19 cellular contexts compared by ENCODE assay signal in the genomic region with DNA sequence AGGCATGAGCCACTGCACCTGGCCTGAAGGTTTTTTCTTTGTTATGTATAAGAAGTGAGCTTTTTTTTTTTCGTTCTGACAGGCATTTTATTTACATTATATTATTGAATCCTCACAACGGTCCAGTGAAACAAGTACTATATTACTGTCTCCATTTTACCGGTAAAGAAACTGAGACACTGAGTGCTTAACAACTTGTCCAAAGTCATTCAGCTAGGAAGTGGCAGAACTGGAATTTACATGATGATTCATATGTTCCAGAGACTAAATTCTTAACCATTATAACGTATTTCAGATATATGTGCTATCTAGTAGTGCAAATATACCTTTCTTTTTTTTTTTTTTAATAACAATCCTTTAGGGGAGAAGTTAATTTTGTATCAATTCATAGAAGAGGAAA. TPM values are rescaled to one million over a fixed set of nuclear protein-coding genes. Genes with fewer than 3 reads are reported as not detected.
DNase-seq lines count a peak whose midpoint lies in the region; TF ChIP-seq lines count a peak whose summit lies in the region.
"Had no signal": no experiment of that assay in that cellular context is flagged by ENCODE, and none has a peak within 500 bp of the region (broad histone marks: within the 10 kb centered on the region; RNA-seq: fewer than 3 reads in every experiment).

No MANE protein-coding gene starts in this region.

- H2AFZ ChIP-seq in mammary epithelial cell (ENCODE audit: low read depth, low read length), result no peak overlapping the region
- no peak overlapping the region for H2AFZ ChIP-seq in H9 (ENCODE audit: low read length)
- H2AFZ ChIP-seq: GM23338 had no signal

- BruUV-seq in mammary epithelial cell (replicated peaks; lab: Mats Ljungman, UMichigan) (no TSS peak), MCF 10A (replicated peaks; lab: Mats Ljungman, UMichigan) (no TSS peak)

- H3K9ac ChIP-seq in mammary epithelial cell (ENCODE audit: insufficient read depth, low read length), result no peak overlapping the region
- H3K9ac ChIP-seq in H9 (ENCODE audit: extremely low read depth, insufficient read length, low read length), result no peak overlapping the region

- H3K4me3 Mint-ChIP-seq in MCF 10A (ENCODE audit: unreplicated experiment) (no peak overlapping the region), H9 (no peak overlapping the region)
- H3K4me3 Mint-ChIP-seq: CD14-positive monocyte; CD8-positive, alpha-beta T cell; GM23338; IgD-negative memory B cell had no signal

- no peak overlapping the region for H3K4ac ChIP-seq in H9 (ENCODE audit: low read depth, low read length)

- H2BK20ac ChIP-seq in H9 (ENCODE audit: low read depth, low read length, poor library complexity, severe bottlenecking), result no peak overlapping the region

- no peak overlapping the region for H2BK5ac ChIP-seq in H9 (ENCODE audit: insufficient read length, low read length)

- H3K14ac ChIP-seq in H9 (ENCODE audit: insufficient read depth, low read length), result no peak overlapping the region

- no peak overlapping the region for H2BK12ac ChIP-seq in H9 (ENCODE audit: insufficient read length, low read depth, low read length)

- H3K9me3 Mint-ChIP-seq in MCF 10A (ENCODE audit: unreplicated experiment) (no peaks in the 10 kb centered on the region), H9 (peaks cover 0 to 3% of the 10 kb centered on the region in 2 experiments; a peak in 2 of 5 replicates)
- H3K9me3 Mint-ChIP-seq: CD8-positive, alpha-beta T cell; GM23338 had no signal

- no peak overlapping the region for H4K5ac ChIP-seq in H9 (ENCODE audit: insufficient read length, low read depth, low read length)

- no peak overlapping the region for H3K18ac ChIP-seq in H9 (ENCODE audit: insufficient read length, low read depth, low read length)

- POLR2A ChIA-PET in MCF 10A (lab: Yijun Ruan, JAX), result interaction anchor here (0.6 kb wide), 1 partner anchor 8 kb away, joined by 3 read pairs; no protein-coding TSS in a partner anchor

- no peaks in the 10 kb centered on the region for H3K23me2 ChIP-seq in H9 (ENCODE audit: insufficient read length, low read depth, low read length, poor library complexity, severe bottlenecking)

- no peak overlapping the region for H2BK15ac ChIP-seq in H9 (ENCODE audit: low read depth, low read length)

- H3K27ac ChIP-seq in mammary epithelial cell (ENCODE audit: insufficient read depth, low read depth, low read length) (no peak overlapping the region), H9 (ENCODE audit: insufficient read length, low read depth, low read length) (no peak overlapping the region)
- H3K27ac ChIP-seq: 22Rv1 had no signal

- H4K20me1 ChIP-seq in mammary epithelial cell (ENCODE audit: insufficient read depth, low read length), result no peaks in the 10 kb centered on the region
- H4K20me1 ChIP-seq in H9 (ENCODE audit: control insufficient read depth, insufficient read depth, insufficient read length), result no peaks in the 10 kb centered on the region

- no peaks in the 10 kb centered on the region for H3K79me1 ChIP-seq in H9 (ENCODE audit: insufficient read depth, low read depth, low read length, poor library complexity, severe bottlenecking)

- in situ Hi-C loops in mammary epithelial cell (cut with MboI; ENCODE audit: low sequenced_read_pairs in 2 of 2), result no loop called here

- H3K27me3 Mint-ChIP-seq in MCF 10A (ENCODE audit: insufficient read depth, unreplicated experiment) (peaks cover 20% of the 10 kb centered on the region), H9 (ENCODE audit: low read depth) (no peaks in the 10 kb centered on the region)
- H3K27me3 Mint-ChIP-seq: IgD-negative memory B cell had no signal

- H3K4me1 Mint-ChIP-seq in MCF 10A (ENCODE audit: insufficient read depth, unreplicated experiment) (no peaks in the 10 kb centered on the region), H9 (no peaks in the 10 kb centered on the region)
- H3K4me1 Mint-ChIP-seq: CD14-positive monocyte, GM23338, IgD-negative memory B cell had no signal

- H3T11ph ChIP-seq in H9 (ENCODE audit: low read length), result no peak overlapping the region

- DNase-seq in mammary epithelial cell (peak; percentile 43), MCF 10A (ENCODE audit: unreplicated experiment) (no peak), epithelial cell of esophagus (ENCODE audit: low read depth) (peak; percentile 62), iris pigment epithelial cell (ENCODE audit: low read depth) (peak; percentile 38), HuH-7 (ENCODE audit: low spot score) (no peak), NCI-H82 (lab: John Stamatoyannopoulos, UW) (no peak), H9 (no peak)
- DNase-seq: CD8-positive, alpha-beta T cell; DMS79; H7 had no signal

- H3K79me2 ChIP-seq in mammary epithelial cell (ENCODE audit: insufficient read depth, low read length) (no peaks in the 10 kb centered on the region), H9 (ENCODE audit: insufficient read depth, low read length) (no peaks in the 10 kb centered on the region)

- H3K27me3 ChIP-seq in mammary epithelial cell (ENCODE audit: insufficient read depth, low read length), result peaks cover 3% of the 10 kb centered on the region
- no peaks in the 10 kb centered on the region for H3K27me3 ChIP-seq in H9 (ENCODE audit: insufficient read depth, low read length)

- H3K36me3 Mint-ChIP-seq in MCF 10A (ENCODE audit: insufficient read depth, unreplicated experiment) (no peaks in the 10 kb centered on the region), H9 (ENCODE audit: insufficient read depth in 1 of 3, low read depth in 3 of 3) (no peaks in the 10 kb centered on the region)
- H3K36me3 Mint-ChIP-seq: CD14-positive monocyte; CD8-positive, alpha-beta T cell; IgD-negative memory B cell had no signal

- intact Hi-C loops in mammary epithelial cell (cut with micrococcal nuclease), result no loop called here
- intact Hi-C loops in MCF 10A (cut with micrococcal nuclease), result no loop called here

- H3K27ac Mint-ChIP-seq in MCF 10A (ENCODE audit: low read depth, unreplicated experiment) (no peak overlapping the region), H9 (no peak overlapping the region)
- H3K27ac Mint-ChIP-seq: CD14-positive monocyte; CD8-positive, alpha-beta T cell; GM23338; IgD-negative memory B cell had no signal

- no peak overlapping the region for H3K4me3 ChIP-seq in mammary epithelial cell (replicated peaks in 1 of 3; ENCODE audit: insufficient read depth in 1 of 3, low read depth in 2 of 3, low read length in 3 of 3)
- no peak overlapping the region for H3K4me3 ChIP-seq in epithelial cell of esophagus (ENCODE audit: low read length)
- H3K4me3 ChIP-seq: GM12878, GM23338 had no signal

- CTCF ChIA-PET in mammary epithelial cell (lab: Charles Lee; ENCODE audit: low non-redundant PET) (no interaction called here), MCF 10A (lab: Yijun Ruan, JAX) (interaction anchor here (0.6 kb wide), 1 partner anchor 459 kb away, joined by 8 read pairs; no protein-coding TSS in a partner anchor)

- H2AK5ac ChIP-seq in H9 (ENCODE audit: insufficient read length, low read length), result no peak overlapping the region

- H3K4me2 ChIP-seq in mammary epithelial cell (ENCODE audit: insufficient read depth, low read depth, low read length) (no peak overlapping the region), H9 (ENCODE audit: insufficient read depth, insufficient read length, low read length) (no peak overlapping the region)
- H3K4me2 ChIP-seq: GM23338 had no signal

- WGBS in mammary epithelial cell (ENCODE audit: low coverage, missing lambda C conversion rate), result 59% methylated on average over 4 of the region's 4 CpGs
- no CpG with 5 or more reads among the region's 4 CpGs for WGBS in H9 (ENCODE audit: extremely low coverage, insufficient read length, low lambda C conversion rate)

- no peak overlapping the region for H3K56ac ChIP-seq in H9 (ENCODE audit: insufficient read length, low read depth, low read length)

- TF ChIP-seq CTCF in mammary epithelial cell (conservative IDR thresholded peaks at IDR 0.05 in 1 of 2, IDR thresholded peaks at IDR 0.05 in 1 of 2; ENCODE audit: extremely low read depth in 1 of 2, insufficient read depth in 1 of 2, low read depth in 1 of 2, low read length in 2 of 2), result no peak
- no peak for TF ChIP-seq CTCF in MCF 10A (IDR thresholded peaks at IDR 0.05; ENCODE audit: unreplicated experiment)
- TF ChIP-seq CTCF in epithelial cell of esophagus (IDR thresholded peaks at IDR 0.05; ENCODE audit: insufficient read depth, low read depth, low read length, missing control alignments), result no peak
- TF ChIP-seq CTCF in H9 (conservative IDR thresholded peaks at IDR 0.05), result no peak

- H3K9me3 ChIP-seq in mammary epithelial cell (replicated peaks; ENCODE audit: insufficient read depth, low read length) (no peaks in the 10 kb centered on the region), H9 (ENCODE audit: control insufficient read depth, low read depth, low read length) (no peaks in the 10 kb centered on the region)

- H4K91ac ChIP-seq in H9 (ENCODE audit: insufficient read length, low read depth, low read length), result no peak overlapping the region

- H3K36me3 ChIP-seq in mammary epithelial cell (ENCODE audit: insufficient read depth, low read length), result no peaks in the 10 kb centered on the region

- no peak overlapping the region for H3K23ac ChIP-seq in H9 (ENCODE audit: insufficient read length, low read depth, low read length)

- no peak overlapping the region for H4K8ac ChIP-seq in H9 (replicated peaks; ENCODE audit: insufficient read length, low read depth, low read length)

- dilution Hi-C loops in mammary epithelial cell (cut with HindIII; ENCODE audit: low sequenced_read_pairs), result no loop called here

- H3K4me1 ChIP-seq in mammary epithelial cell (ENCODE audit: insufficient read depth, low read length) (no peaks in the 10 kb centered on the region), H9 (ENCODE audit: insufficient read depth, low read length) (no peaks in the 10 kb centered on the region)

- H2BK120ac ChIP-seq in H9 (ENCODE audit: low read depth, low read length, poor library complexity, severe bottlenecking), result no peak overlapping the region

RNA-seq across cellular contexts. Expression of gene SLC6A14, which starts 18.4 kb away (rescaled TPM):
- under 1 TPM in 1 of 2 donors, not detected in 1; 0.83 TPM for total RNA-seq in mammary epithelial cell
- 0.08 TPM for polyA plus RNA-seq in mammary epithelial cell
- polyA minus RNA-seq in mammary epithelial cell, result not detected
- total RNA-seq in MCF 10A (2022), result 0.44 TPM in 1 of 2 replicates, not detected in the other
- not detected in 2 replicates for total RNA-seq in H9 (2021)
- total RNA-seq: A673; CD8-positive, alpha-beta T cell; G401; GM23338 had no signal
- polyA plus RNA-seq: BJ, CD14-positive monocyte, GM12878, GM23338, IgD-negative memory B cell had no signal

RNA-seq across cellular contexts. Expression of gene CT83, which starts 44.8 kb away (rescaled TPM):
- total RNA-seq in mammary epithelial cell (not detected), MCF 10A (2022) (not detected in 2 replicates), H9 (2021) (not detected in 2 replicates)
- polyA plus RNA-seq in mammary epithelial cell, result not detected
- polyA minus RNA-seq in mammary epithelial cell, result not detected
- total RNA-seq: A673; CD8-positive, alpha-beta T cell; G401; GM12878; GM23338; H7; HT-29 had no signal
- polyA plus RNA-seq: BJ, CD14-positive monocyte, GM12878, GM23338, IgD-negative memory B cell had no signal

Comparison
In these comparisons a context has a peak if more than half of its experiments do, and no peak if none do; other contexts are left out.
1. DNase-seq: peak in mammary epithelial cell (single experiment), epithelial cell of esophagus (single experiment) and iris pigment epithelial cell (single experiment); none in MCF 10A (single experiment), HuH-7 (single experiment), NCI-H82 (single experiment) and H9 (single experiment).